25 cellular contexts compared by ENCODE assay signal in the genomic region with DNA sequence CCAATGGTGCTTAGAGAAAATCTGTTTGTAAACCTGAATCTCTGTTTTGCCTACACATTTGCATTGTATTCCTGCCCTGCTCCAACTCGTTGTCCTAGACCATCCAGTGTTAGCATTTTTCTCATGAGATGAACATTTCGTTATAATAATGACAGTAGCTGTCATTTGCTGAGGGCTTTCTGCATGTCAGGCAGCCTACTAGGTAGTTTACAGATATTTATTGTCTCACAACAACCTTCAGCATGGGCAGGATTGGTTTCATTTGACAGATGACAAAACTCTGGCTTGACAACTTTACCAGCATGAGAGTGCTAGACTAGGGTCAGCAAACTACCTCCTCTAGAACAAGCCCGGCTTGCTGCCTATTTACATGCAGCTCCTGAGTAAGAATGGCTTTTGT.
"Had no signal": no experiment of that assay in that cellular context is flagged by ENCODE, and none has a peak within 500 bp of the region (broad histone marks: within the 10 kb centered on the region; RNA-seq: fewer than 3 reads in every experiment).

No MANE protein-coding gene starts in this region.

- H3K27ac ChIP-seq: brain microvascular endothelial cell, colonic mucosa, epithelial cell of prostate, esophagus squamous epithelium, gastroesophageal sphincter, heart right ventricle had no signal

- DNase-seq: activated CD4-positive, alpha-beta memory T cell treated with anti-CD3 and anti-CD28 coated beads for 36 hours; activated CD4-positive, alpha-beta T cell treated with anti-CD3 and anti-CD28 coated beads for 36 hours; activated CD4-positive, alpha-beta T cell treated with anti-CD3 and anti-CD28 coated beads, Interleukin-2, amount 10 ng/mL, durations not matched to agents 24 days and 14 days; activated CD4-positive, CD25-positive, alpha-beta regulatory T cell; activated CD4-positive, CD25-positive, alpha-beta regulatory T cell treated with anti-CD3 and anti-CD28 coated beads, Interleukin-2, amount 50 U/mL, for 72 hours; activated CD8-positive, alpha-beta memory T cell treated with anti-CD3 and anti-CD28 coated beads, Interleukin-2, amount 10 ng/mL, durations not matched to agents 7 days and 5 days; activated CD8-positive, alpha-beta memory T cell treated with anti-CD3 and anti-CD28 coated beads, Interleukin-2, amount 50 U/mL, for 4 hours; activated CD8-positive, alpha-beta T cell treated with anti-CD3 and anti-CD28 coated beads, Interleukin-2, amount 10 ng/mL, durations not matched to agents 7 days and 5 days; activated effector memory CD4-positive, alpha-beta T cell treated with Interleukin-2 at 50 U/mL for 16 hours; activated gamma-delta T cell treated with Interleukin-2 at 50 U/mL for 16 hours; activated naive CD4-positive, alpha-beta T cell treated with anti-CD3 and anti-CD28 coated beads, Interleukin-2, amount 50 U/mL, for 16 hours; activated naive CD4-positive, alpha-beta T cell treated with Interleukin-2 at 50 U/mL for 16 hours; activated T-cell treated with anti-CD3 and anti-CD28 coated beads, Interleukin-2, amount 50 U/mL, for 24 hours; amniotic stem cell; anterior cingulate cortex; brain microvascular endothelial cell; cerebellar nuclear complex; colonic mucosa; effector CD8-positive, alpha-beta T cell; esophagus squamous epithelium; foreskin melanocyte; heart right ventricle; T-helper 2 cell had no signal

- H3K27me3 ChIP-seq: brain microvascular endothelial cell, colonic mucosa, esophagus squamous epithelium, gastroesophageal sphincter, heart right ventricle had no signal

- H3K9me3 ChIP-seq: colonic mucosa, esophagus squamous epithelium, gastroesophageal sphincter, heart right ventricle had no signal

- H3K4me1 ChIP-seq: colonic mucosa had no signal

- H3K36me3 ChIP-seq: brain microvascular endothelial cell, colonic mucosa, esophagus squamous epithelium, gastroesophageal sphincter, heart right ventricle had no signal

- H3K4me3 ChIP-seq: colonic mucosa, esophagus squamous epithelium, gastroesophageal sphincter, heart right ventricle had no signal
